1 cellular context compared by ENCODE assay signal in the genomic region with DNA sequence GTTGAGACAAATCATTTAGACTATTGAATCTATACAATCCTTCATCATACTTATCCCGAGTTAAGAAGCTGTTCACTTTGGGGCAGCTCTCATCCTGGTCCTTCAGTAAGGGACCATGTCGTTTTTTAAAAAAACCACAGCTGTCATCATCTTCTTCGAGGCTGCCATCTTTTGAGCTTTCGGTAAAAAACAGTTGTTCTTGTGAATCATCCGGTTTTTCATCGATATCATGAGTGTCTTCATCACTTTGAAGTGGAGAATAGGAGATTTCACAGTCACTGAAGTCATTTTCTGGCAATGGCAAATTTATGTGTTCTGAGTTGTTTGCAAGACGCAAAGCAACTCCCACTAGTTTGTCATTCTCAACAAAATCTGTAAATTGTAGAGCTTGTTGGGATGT.
TF ChIP-seq lines count a peak whose summit lies in the region.

No MANE protein-coding gene starts in this region.

TF ChIP-seq in neural cell, 6 proteins besides CTCF, POLR2A, EP300 and RAD21 (continued from another document):
- TF ChIP-seq, protein P1, sequence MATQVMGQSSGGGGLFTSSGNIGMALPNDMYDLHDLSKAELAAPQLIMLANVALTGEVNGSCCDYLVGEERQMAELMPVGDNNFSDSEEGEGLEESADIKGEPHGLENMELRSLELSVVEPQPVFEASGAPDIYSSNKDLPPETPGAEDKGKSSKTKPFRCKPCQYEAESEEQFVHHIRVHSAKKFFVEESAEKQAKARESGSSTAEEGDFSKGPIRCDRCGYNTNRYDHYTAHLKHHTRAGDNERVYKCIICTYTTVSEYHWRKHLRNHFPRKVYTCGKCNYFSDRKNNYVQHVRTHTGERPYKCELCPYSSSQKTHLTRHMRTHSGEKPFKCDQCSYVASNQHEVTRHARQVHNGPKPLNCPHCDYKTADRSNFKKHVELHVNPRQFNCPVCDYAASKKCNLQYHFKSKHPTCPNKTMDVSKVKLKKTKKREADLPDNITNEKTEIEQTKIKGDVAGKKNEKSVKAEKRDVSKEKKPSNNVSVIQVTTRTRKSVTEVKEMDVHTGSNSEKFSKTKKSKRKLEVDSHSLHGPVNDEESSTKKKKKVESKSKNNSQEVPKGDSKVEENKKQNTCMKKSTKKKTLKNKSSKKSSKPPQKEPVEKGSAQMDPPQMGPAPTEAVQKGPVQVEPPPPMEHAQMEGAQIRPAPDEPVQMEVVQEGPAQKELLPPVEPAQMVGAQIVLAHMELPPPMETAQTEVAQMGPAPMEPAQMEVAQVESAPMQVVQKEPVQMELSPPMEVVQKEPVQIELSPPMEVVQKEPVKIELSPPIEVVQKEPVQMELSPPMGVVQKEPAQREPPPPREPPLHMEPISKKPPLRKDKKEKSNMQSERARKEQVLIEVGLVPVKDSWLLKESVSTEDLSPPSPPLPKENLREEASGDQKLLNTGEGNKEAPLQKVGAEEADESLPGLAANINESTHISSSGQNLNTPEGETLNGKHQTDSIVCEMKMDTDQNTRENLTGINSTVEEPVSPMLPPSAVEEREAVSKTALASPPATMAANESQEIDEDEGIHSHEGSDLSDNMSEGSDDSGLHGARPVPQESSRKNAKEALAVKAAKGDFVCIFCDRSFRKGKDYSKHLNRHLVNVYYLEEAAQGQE (IDR thresholded peaks at IDR 0.05; ENCODE audit: borderline replicate concordance): no peak
- no peak for TF ChIP-seq POLR2AphosphoS5 (IDR thresholded peaks at IDR 0.05)
- TF ChIP-seq TAF1 (IDR thresholded peaks at IDR 0.05; ENCODE audit: low read depth): no peak
- no peak for TF ChIP-seq MXI1 (conservative IDR thresholded peaks at IDR 0.05; ENCODE audit: poor library complexity, severe bottlenecking)
- TF ChIP-seq EZH2 (IDR thresholded peaks at IDR 0.05; ENCODE audit: borderline replicate concordance, insufficient read depth, low read length, poor library complexity, severe bottlenecking): no peak
